Comparison of ENCODE assay signal across 26 cellular contexts in genomic region chr12:31393004-31393550, GRCh38.
"Had no signal": no experiment of that assay in that cellular context is flagged by ENCODE, and none has a peak within 500 bp of the region (broad histone marks: within the 10 kb centered on the region; RNA-seq: fewer than 3 reads in every experiment).

No MANE protein-coding gene starts in this region.

- H3K36me3 ChIP-seq: neutrophil had no signal

- H3K9me3 ChIP-seq: gastrocnemius medialis, heart left ventricle, mucosa of descending colon, neutrophil, tibial nerve had no signal

- H3K27me3 ChIP-seq: gastrocnemius medialis, heart left ventricle, neutrophil, tibial nerve had no signal

- H2AFZ ChIP-seq: parathyroid adenoma had no signal

- H3K79me2 ChIP-seq: parathyroid adenoma had no signal

- ATAC-seq: activated CD8-positive, alpha-beta T cell treated with anti-CD3 and anti-CD28 coated beads, Interleukin-2, amount 10 ng/mL, durations not matched to agents 7 days and 5 days; activated naive CD4-positive, alpha-beta T cell treated with anti-CD3 and anti-CD28 coated beads, Interleukin-2, amount 50 U/mL, for 72 hours; gastrocnemius medialis; heart left ventricle; left colon; mucosa of descending colon; naive thymus-derived CD4-positive, alpha-beta T cell; right cardiac atrium; WTC11 had no signal

- H3K36me3 Mint-ChIP-seq: activated naive CD4-positive, alpha-beta T cell treated with anti-CD3 and anti-CD28 coated beads, Interleukin-2, amount 50 U/mL, for 72 hours; naive thymus-derived CD4-positive, alpha-beta T cell; WTC11 had no signal

- H3K4me3 Mint-ChIP-seq: activated CD8-positive, alpha-beta T cell treated with anti-CD3 and anti-CD28 coated beads, Interleukin-2, amount 10 ng/mL, durations not matched to agents 7 days and 5 days; brain; central memory CD8-positive, alpha-beta T cell; dendritic cell treated with granulocyte-macrophage colony-stimulating factor and Interleukin-4, amounts not matched to agents 40 ng/mL and 50 ng/mL, for 4 days; naive thymus-derived CD4-positive, alpha-beta T cell; WTC11 had no signal

- H3K4me1 Mint-ChIP-seq: brain; central memory CD8-positive, alpha-beta T cell; naive thymus-derived CD4-positive, alpha-beta T cell had no signal

- H3K27ac Mint-ChIP-seq: activated CD8-positive, alpha-beta T cell treated with anti-CD3 and anti-CD28 coated beads, Interleukin-2, amount 10 ng/mL, durations not matched to agents 7 days and 5 days; activated naive CD4-positive, alpha-beta T cell treated with anti-CD3 and anti-CD28 coated beads, Interleukin-2, amount 50 U/mL, for 72 hours; dendritic cell treated with granulocyte-macrophage colony-stimulating factor and Interleukin-4, amounts not matched to agents 40 ng/mL and 50 ng/mL, for 4 days; WTC11 had no signal

- H3K27me3 Mint-ChIP-seq: brain; dendritic cell treated with granulocyte-macrophage colony-stimulating factor and Interleukin-4, amounts not matched to agents 40 ng/mL and 50 ng/mL, for 4 days had no signal

- DNase-seq: activated CD4-positive, alpha-beta T cell treated with anti-CD3 and anti-CD28 coated beads for 48 hours; activated CD8-positive, alpha-beta memory T cell treated with anti-CD3 and anti-CD28 coated beads, Interleukin-2, amount 50 U/mL, for 4 hours; activated CD8-positive, alpha-beta T cell treated with anti-CD3 and anti-CD28 coated beads, Interleukin-2, amount 10 ng/mL, durations not matched to agents 7 days and 5 days; activated effector memory CD4-positive, alpha-beta T cell treated with anti-CD3 and anti-CD28 coated beads, Interleukin-2, amount 50 U/mL, for 16 hours; activated T-cell treated with anti-CD3 and anti-CD28 coated beads, Interleukin-2, amount 50 U/mL, for 48 hours; amniotic stem cell; gastrocnemius medialis; heart left ventricle; left colon; mucosa of descending colon; naive thymus-derived CD4-positive, alpha-beta T cell; right cardiac atrium; stimulated activated CD4-positive, alpha-beta T cell treated with anti-CD3 and anti-CD28 coated beads, Interleukin-4, amount 100 ng/mL, for 24 hours; stimulated activated CD8-positive, alpha-beta memory T cell treated with anti-CD3 and anti-CD28 coated beads, Interleukin-4, amount 100 ng/mL, for 48 hours; stimulated activated naive CD4-positive, alpha-beta T cell treated with Interleukin-2 at 50 U/mL for 16 hours; T-helper 2 cell had no signal

- H3K9me3 Mint-ChIP-seq: activated naive CD4-positive, alpha-beta T cell treated with anti-CD3 and anti-CD28 coated beads, Interleukin-2, amount 50 U/mL, for 72 hours; central memory CD8-positive, alpha-beta T cell; dendritic cell treated with granulocyte-macrophage colony-stimulating factor and Interleukin-4, amounts not matched to agents 40 ng/mL and 50 ng/mL, for 4 days; naive thymus-derived CD4-positive, alpha-beta T cell; WTC11 had no signal

- H3K27ac ChIP-seq: gastrocnemius medialis, heart left ventricle, neutrophil, parathyroid adenoma, skin epidermis, tibial nerve had no signal

- H3K4me1 ChIP-seq: gastrocnemius medialis, heart left ventricle, parathyroid adenoma, tibial nerve had no signal

- H3K4me3 ChIP-seq: gastrocnemius medialis, heart left ventricle, lung, mucosa of descending colon, skin epidermis, tibial nerve had no signal
